ENCODE assay signal across 19 cellular contexts in the genomic region with DNA sequence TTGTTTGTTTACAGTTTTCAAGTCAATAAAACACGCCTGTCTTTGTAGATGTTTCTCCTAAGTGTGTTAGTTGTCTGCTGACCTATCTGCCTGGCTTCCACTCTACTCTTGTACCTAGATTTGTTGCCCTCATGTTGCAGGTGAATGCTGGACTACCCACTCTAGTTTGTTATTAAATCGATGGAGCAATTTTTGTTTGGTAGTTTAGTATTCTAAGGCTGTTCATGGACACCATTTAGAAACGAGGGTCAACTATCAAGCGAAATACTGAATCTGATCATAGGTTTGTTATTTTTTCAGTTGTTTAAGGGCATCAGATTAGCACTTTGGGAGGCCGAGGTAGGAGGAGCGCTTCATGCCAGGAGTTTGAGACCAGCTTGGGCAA. TPM values are rescaled to one million over a fixed set of nuclear protein-coding genes. Genes with fewer than 3 reads are reported as not detected.
DNase-seq lines count a peak whose midpoint lies in the region; ATAC-seq and TF ChIP-seq lines count a peak whose summit lies in the region.
"Had no signal": no experiment of that assay in that cellular context is flagged by ENCODE, and none has a peak within 500 bp of the region (broad histone marks: within the 10 kb centered on the region; RNA-seq: fewer than 3 reads in every experiment).

No MANE protein-coding gene starts in this region.

- H3K4me3 ChIP-seq in GM23248: no peak overlapping the region
- H3K4me3 ChIP-seq in PC-9: no peak overlapping the region
- H3K4me3 ChIP-seq: HAP-1 had no signal

- H3K9me3 Mint-ChIP-seq in stimulated activated naive B cell treated with anti-CD40 and anti-IgM and Interleukin-4, amounts not matched to agents 10 μg/mL and 1 μg/mL and 100 μg/mL, for 72 hours: no peaks in the 10 kb centered on the region
- H3K9me3 Mint-ChIP-seq: CD8-positive, alpha-beta memory T cell had no signal

- BruUV-seq in PC-9 (replicated peaks; lab: Mats Ljungman, UMichigan): TSS peak; percentile 99

- H3K9me2 ChIP-seq in GM23248 (ENCODE audit: insufficient read depth) (no peaks in the 10 kb centered on the region), PC-9 (ENCODE audit: insufficient read depth) (no peaks in the 10 kb centered on the region)

- no peak for TF ChIP-seq CTCF in PC-9 (conservative IDR thresholded peaks at IDR 0.05)

- H3K4me1 ChIP-seq in GM23248 (ENCODE audit: insufficient read depth): peaks cover 6% of the 10 kb centered on the region
- peaks cover 17% of the 10 kb centered on the region for H3K4me1 ChIP-seq in PC-9 (replicated peaks; ENCODE audit: insufficient read depth)
- H3K4me1 ChIP-seq: HAP-1 had no signal

- H3K9me3 ChIP-seq in GM23248 (ENCODE audit: low read depth) (no peaks in the 10 kb centered on the region), PC-9 (ENCODE audit: insufficient read depth, low read depth) (no peaks in the 10 kb centered on the region)
- H3K9me3 ChIP-seq: HAP-1 had no signal

- H2AFZ ChIP-seq in GM23248 (peak overlapping the region; percentile 58), PC-9 (0 out of 2 replicates have a peak overlapping the region, but pooled peaks have one; percentile 3)

- H3K4me2 ChIP-seq in GM23248 (ENCODE audit: unreplicated experiment): no peak overlapping the region
- H3K4me2 ChIP-seq in PC-9: peak overlapping the region; percentile 62

- H4K20me1 ChIP-seq in GM23248 (ENCODE audit: insufficient read depth): no peaks in the 10 kb centered on the region
- no peaks in the 10 kb centered on the region for H4K20me1 ChIP-seq in PC-9 (ENCODE audit: insufficient read depth)

- 0 out of 2 replicates have a peak, but pooled peaks cover 6% of the 10 kb centered on the region for H3F3A ChIP-seq in GM23248 (ENCODE audit: insufficient read depth)
- peaks cover 21% of the 10 kb centered on the region for H3F3A ChIP-seq in PC-9 (ENCODE audit: insufficient read depth, low read depth)

- H3K27me3 Mint-ChIP-seq in stimulated activated naive B cell treated with anti-CD40 and anti-IgM and Interleukin-4, amounts not matched to agents 10 μg/mL and 1 μg/mL and 100 μg/mL, for 72 hours: peaks cover 0 to 4% of the 10 kb centered on the region in 2 donors
- H3K27me3 Mint-ChIP-seq: B cell; CD8-positive, alpha-beta memory T cell had no signal

- in situ Hi-C loops in GM23248 (cut with MboI): no loop called here

- H3K27me3 ChIP-seq in GM23248 (replicated peaks; ENCODE audit: insufficient read depth) (no peaks in the 10 kb centered on the region), PC-9 (ENCODE audit: insufficient read depth, low read depth) (no peaks in the 10 kb centered on the region)

- intact Hi-C loops in PC-9 (cut with micrococcal nuclease; ENCODE audit: unreplicated experiment): loop anchor here (5.0 kb wide), 1 partner anchor 111 kb away; no protein-coding TSS in a partner anchor

- WGBS in GM23248 (ENCODE audit: low coverage in 1 of 2, low lambda C conversion rate in 2 of 2, missing lambda C conversion rate in 2 of 2), 2 experiments: 61 to 68% methylated on average over 6 of the region's 6 CpGs

- ATAC-seq in stimulated activated naive B cell treated with anti-CD40 and anti-IgM and Interleukin-4, amounts not matched to agents 10 μg/mL and 1 μg/mL and 100 μg/mL, for 72 hours (replicated peaks): no peak
- ATAC-seq in HG03571 (IDR thresholded peaks at IDR 0.05; ENCODE audit: unreplicated experiment): no peak
- no peak for ATAC-seq in GM21515 (IDR thresholded peaks at IDR 0.05; ENCODE audit: unreplicated experiment)

- DNase-seq in GM23248 (no peak), PC-9 (no peak), NK-92 (lab: John Stamatoyannopoulos, UW; ENCODE audit: unreplicated experiment) (no peak), middle frontal gyrus (ENCODE audit: extremely low spot score, low spot score) (no peak)
- no peak for DNase-seq in stimulated activated naive B cell treated with anti-CD40 and anti-IgM and Interleukin-4, amounts not matched to agents 10 μg/mL and 1 μg/mL and 100 μg/mL, for 72 hours
- DNase-seq: CD8-positive, alpha-beta memory T cell; IMR-90; MV-4-11; NCI-H1417 treated with DMSO at 0.1 percent for 48 hours; NCI-H2029; NCI-H2171 treated with DMSO at 0.1 percent for 48 hours; NCI-H510A; NCI-H82; SIG-M5 had no signal

- H3K4me1 Mint-ChIP-seq in stimulated activated naive B cell treated with anti-CD40 and anti-IgM and Interleukin-4, amounts not matched to agents 10 μg/mL and 1 μg/mL and 100 μg/mL, for 72 hours: peaks cover 6 to 10% of the 10 kb centered on the region in 2 donors

- H3K9ac ChIP-seq in GM23248: 0 out of 2 replicates have a peak overlapping the region, but pooled peaks have one; percentile 5

- H3K36me3 ChIP-seq in GM23248 (ENCODE audit: low read depth): no peaks in the 10 kb centered on the region
- H3K36me3 ChIP-seq in PC-9 (ENCODE audit: low read depth): no peaks in the 10 kb centered on the region
- H3K36me3 ChIP-seq: HAP-1 had no signal

- peak overlapping the region; percentile 9 for H3K27ac Mint-ChIP-seq in stimulated activated naive B cell treated with anti-CD40 and anti-IgM and Interleukin-4, amounts not matched to agents 10 μg/mL and 1 μg/mL and 100 μg/mL, for 72 hours
- H3K27ac Mint-ChIP-seq: B cell had no signal

- H3K79me2 ChIP-seq in GM23248 (ENCODE audit: insufficient read depth) (no peaks in the 10 kb centered on the region), PC-9 (ENCODE audit: low read depth) (no peaks in the 10 kb centered on the region)

- CTCF ChIA-PET in PC-9 (lab: Charles Lee): interaction anchor here (0.7 kb wide), 1 partner anchor 316 kb away, joined by 4 read pairs; no protein-coding TSS in a partner anchor

- no peaks in the 10 kb centered on the region for H3K36me3 Mint-ChIP-seq in stimulated activated naive B cell treated with anti-CD40 and anti-IgM and Interleukin-4, amounts not matched to agents 10 μg/mL and 1 μg/mL and 100 μg/mL, for 72 hours
- H3K36me3 Mint-ChIP-seq: CD8-positive, alpha-beta memory T cell had no signal

- no peak overlapping the region for H3K4me3 Mint-ChIP-seq in stimulated activated naive B cell treated with anti-CD40 and anti-IgM and Interleukin-4, amounts not matched to agents 10 μg/mL and 1 μg/mL and 100 μg/mL, for 72 hours
- H3K4me3 Mint-ChIP-seq: B cell; CD8-positive, alpha-beta memory T cell had no signal

- POLR2A ChIA-PET in PC-9 (lab: Charles Lee; ENCODE audit: unreplicated experiment): interaction anchor here (0.5 to 1.1 kb wide), 3 partner anchors 121 to 209 kb away, joined by 5 read pairs; no protein-coding TSS in a partner anchor

- H3K27ac ChIP-seq in GM23248 (peak overlapping the region; percentile 47), PC-9 (peak overlapping the region; percentile 87), cingulate gyrus (ENCODE audit: low read depth, low read length) (peak overlapping the region; percentile 56)

RNA-seq across cellular contexts. Expression of a gene that starts 29.1 kb away (rescaled TPM):
- 30.2 and 35.7 TPM in 2 replicates for total RNA-seq in GM23248 (2014; rRNA removed; shearing (Covaris generic))
- 26.4 and 32.1 TPM in 2 replicates for polyA plus RNA-seq in GM23248 (2016; fragmentation: Nextera tagmentation; extraction: Ambion mirVana)
- 60.1 and 61.1 TPM in 2 replicates for total RNA-seq in PC-9 (2021)
